8 cellular contexts compared by ENCODE assay signal in the genomic region with DNA sequence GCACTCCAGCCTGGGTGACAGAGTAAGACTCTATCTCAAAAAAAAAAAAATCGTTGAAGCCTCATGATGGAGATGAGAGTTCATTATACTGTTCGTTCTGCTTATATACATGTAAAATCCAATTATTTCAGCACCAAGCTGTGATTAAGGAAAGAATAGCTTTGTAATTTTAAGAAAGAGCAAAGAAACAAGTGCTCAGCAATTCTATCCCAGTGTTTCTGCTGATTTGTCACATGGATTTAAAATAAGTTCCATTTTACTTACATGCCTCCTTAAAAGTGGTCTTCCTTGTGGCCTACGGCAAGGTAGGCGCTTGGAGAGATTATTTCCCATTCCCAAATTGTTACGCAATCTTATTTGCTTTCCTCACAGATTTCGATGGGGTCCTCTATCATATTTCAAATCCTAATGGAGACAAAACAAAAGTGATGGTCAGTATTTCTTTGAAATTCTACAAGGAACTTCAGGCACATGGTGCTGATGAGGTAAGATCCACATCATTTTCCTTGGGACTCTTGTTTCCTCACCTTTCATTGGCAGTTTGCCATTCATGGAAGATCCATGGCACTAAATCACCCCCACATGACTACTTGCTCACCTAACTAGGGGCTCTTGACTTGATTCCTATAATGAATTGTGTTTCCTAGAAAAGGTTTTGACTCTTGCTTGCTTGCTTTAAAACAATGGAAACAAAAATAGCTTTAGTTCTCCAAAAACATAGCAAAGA. TPM values are rescaled to one million over a fixed set of nuclear protein-coding genes. Genes with fewer than 3 reads are reported as not detected.
DNase-seq lines count a peak whose midpoint lies in the region; ATAC-seq, FAIRE-seq and TF ChIP-seq lines count a peak whose summit lies in the region.

No MANE protein-coding gene starts in this region.

- H3K79me1 ChIP-seq in mesendoderm (ENCODE audit: low read length): peaks cover 14% of the 10 kb centered on the region

- H3K4me2 ChIP-seq in mesendoderm (ENCODE audit: low read length): no peak overlapping the region

- peak overlapping the region; percentile 76 for H3K4me3 Mint-ChIP-seq in T-helper 2 cell treated with Interferon-gamma antibody and Interleukin-4, amounts not matched to agents 5 μg/mL and 100 μg/mL, for 36 hours
- peak overlapping the region; percentile 56 for H3K4me3 Mint-ChIP-seq in T-helper 17 cell

- no peak overlapping the region for H2BK5ac ChIP-seq in mesendoderm (ENCODE audit: low read length)

- intact Hi-C loops in stomach (cut with DNase I; ENCODE audit: low total_unique reads): no loop called here

- H3K27ac Mint-ChIP-seq in T-helper 2 cell treated with Interferon-gamma antibody and Interleukin-4, amounts not matched to agents 5 μg/mL and 100 μg/mL, for 36 hours: peak overlapping the region; percentile 90
- H3K27ac Mint-ChIP-seq in T-helper 17 cell: peak overlapping the region; percentile 98

- H3K56ac ChIP-seq in mesendoderm (ENCODE audit: low read length): no peak overlapping the region

- H3K18ac ChIP-seq in mesendoderm (ENCODE audit: low read length): no peak overlapping the region

- no peak for DNase-seq in T-helper 2 cell treated with Interferon-gamma antibody and Interleukin-4, amounts not matched to agents 5 μg/mL and 100 μg/mL, for 36 hours (ENCODE audit: low spot score)
- DNase-seq in T-helper 2 cell (no peak), T-helper 17 cell (no peak), fibroblast of mammary gland (ENCODE audit: low read depth) (peak; percentile 33), stomach (no peak), urothelium cell line (ENCODE audit: low spot score) (no peak), mesendoderm (no peak)
- DNase-seq in stimulated activated naive CD4-positive, alpha-beta T cell (lab: John Stamatoyannopoulos, UW): no peak

- H3K27ac ChIP-seq in stomach (peak overlapping the region; percentile 34 to 82 (median 70)), mesendoderm (ENCODE audit: low read depth, low read length) (no peak overlapping the region)

- H3K4me3 ChIP-seq in fibroblast of mammary gland (ENCODE audit: control insufficient read depth, low read depth, low read length): no peak overlapping the region
- no peak overlapping the region for H3K4me3 ChIP-seq in stomach
- no peak overlapping the region for H3K4me3 ChIP-seq in mesendoderm (ENCODE audit: low read length)

- no peak for TF ChIP-seq CTCF in fibroblast of mammary gland (conservative IDR thresholded peaks at IDR 0.05; ENCODE audit: control insufficient read depth, insufficient read depth, low read depth, low read length)
- TF ChIP-seq CTCF in stomach (IDR thresholded peaks at IDR 0.05): no peak

- H3K4ac ChIP-seq in mesendoderm (ENCODE audit: low read depth, low read length): no peak overlapping the region

- TF ChIP-seq POLR2A in stomach (IDR thresholded peaks at IDR 0.05): no peak

- H3K9ac ChIP-seq in mesendoderm (ENCODE audit: low read length): no peak overlapping the region

- peaks cover 70% of the 10 kb centered on the region for H3K4me1 Mint-ChIP-seq in T-helper 2 cell treated with Interferon-gamma antibody and Interleukin-4, amounts not matched to agents 5 μg/mL and 100 μg/mL, for 36 hours (ENCODE audit: low read depth)
- peaks cover 42% of the 10 kb centered on the region for H3K4me1 Mint-ChIP-seq in T-helper 17 cell

- H3K9me3 ChIP-seq in T-helper 17 cell (ENCODE audit: control insufficient read depth, low read length, poor library complexity, severe bottlenecking): no peaks in the 10 kb centered on the region
- H3K9me3 ChIP-seq in stomach: no peaks in the 10 kb centered on the region

- H4K8ac ChIP-seq in mesendoderm (ENCODE audit: low read depth, low read length): no peak overlapping the region

- no peak overlapping the region for H4K5ac ChIP-seq in mesendoderm (ENCODE audit: low read length)

- H3K27me3 ChIP-seq in stomach (no peaks in the 10 kb centered on the region), mesendoderm (ENCODE audit: insufficient read depth, low read length, poor library complexity) (no peaks in the 10 kb centered on the region)

- no peak overlapping the region for H2BK120ac ChIP-seq in mesendoderm (ENCODE audit: low read depth, low read length)

- no peak for TF ChIP-seq EP300 in stomach (IDR thresholded peaks at IDR 0.05)

- H3K4me1 ChIP-seq in stomach (peaks cover 28 to 96% (median 71%) of the 10 kb centered on the region in 4 donors), mesendoderm (ENCODE audit: control insufficient read depth, low read depth, low read length) (no peaks in the 10 kb centered on the region)

- H3K27me3 Mint-ChIP-seq in T-helper 2 cell treated with Interferon-gamma antibody and Interleukin-4, amounts not matched to agents 5 μg/mL and 100 μg/mL, for 36 hours (ENCODE audit: low read depth): no peaks in the 10 kb centered on the region
- H3K27me3 Mint-ChIP-seq in T-helper 17 cell: no peaks in the 10 kb centered on the region

- FAIRE-seq in urothelium cell line (lab: Jason Lieb, UNC): no peak

- H3K36me3 ChIP-seq in stomach: peaks cover 30 to 96% (median 87%) of the 10 kb centered on the region in 4 donors
- H3K36me3 ChIP-seq in mesendoderm (ENCODE audit: control insufficient read depth, insufficient read depth, low read length): peaks cover 13% of the 10 kb centered on the region

- peaks cover 19% of the 10 kb centered on the region for H3K79me2 ChIP-seq in mesendoderm (ENCODE audit: control insufficient read depth, insufficient read depth, low read length)

- no peak overlapping the region for H2AK5ac ChIP-seq in mesendoderm (ENCODE audit: low read length)

- no peak overlapping the region for H3K23ac ChIP-seq in mesendoderm (ENCODE audit: low read length)

- H3K36me3 Mint-ChIP-seq in T-helper 2 cell treated with Interferon-gamma antibody and Interleukin-4, amounts not matched to agents 5 μg/mL and 100 μg/mL, for 36 hours (ENCODE audit: low read depth): peaks cover 88% of the 10 kb centered on the region
- peaks cover 7% of the 10 kb centered on the region for H3K36me3 Mint-ChIP-seq in T-helper 17 cell (ENCODE audit: low read depth)

- WGBS in stomach, 5 donors: 70 to 78% (median 74%) methylated on average over 6 of the region's 6 CpGs
- WGBS in mesendoderm (ENCODE audit: extremely low coverage, insufficient coverage, low lambda C conversion rate): no CpG with 5 or more reads among the region's 6 CpGs

- no peak overlapping the region for H2BK15ac ChIP-seq in mesendoderm (replicated peaks; ENCODE audit: low read depth)

- ATAC-seq in T-helper 17 cell: no peak

- H3K9me3 Mint-ChIP-seq in T-helper 2 cell treated with Interferon-gamma antibody and Interleukin-4, amounts not matched to agents 5 μg/mL and 100 μg/mL, for 36 hours: no peaks in the 10 kb centered on the region

RNA-seq across cellular contexts. Expression of gene ARPC2, which starts 11.5 kb away (rescaled TPM):
- total RNA-seq in T-helper 17 cell (100 to 1,000 TPM; 424 to 467 TPM), stomach (100 to 1,000 TPM in 4 of 5 donors, 10 to 100 TPM in 1; 92.1 to 456 (median 234) TPM)
- 100 to 1,000 TPM; 188 to 384 (median 278) TPM for polyA plus RNA-seq in stomach
- polyA plus RNA-seq in mesendoderm (2013, experiment 1 of 2): 300 TPM
- polyA plus RNA-seq in mesendoderm (2013, experiment 2 of 2): 300 TPM

RNA-seq across cellular contexts. Expression of gene GPBAR1, which starts 32.3 kb away (rescaled TPM):
- total RNA-seq in T-helper 17 cell (1 to 10 TPM; 1.5 to 2.7 TPM), stomach (1 to 10 TPM in 3 of 5 donors, under 1 TPM in 2; 0.45 to 4.8 (median 1.1) TPM)
- 1 to 10 TPM; 1.8 to 2.7 (median 2.6) TPM for polyA plus RNA-seq in stomach
- 0.10 TPM for polyA plus RNA-seq in mesendoderm (2013, experiment 1 of 2)
- 0.13 TPM for polyA plus RNA-seq in mesendoderm (2013, experiment 2 of 2)

RNA-seq across cellular contexts. Expression of gene AAMP, which starts 41.4 kb away (rescaled TPM):
- total RNA-seq in T-helper 17 cell (10 to 100 TPM; 46.8 to 47.0 TPM), stomach (100 to 1,000 TPM in 4 of 5 donors, 10 to 100 TPM in 1; 82.6 to 218 (median 173) TPM)
- polyA plus RNA-seq in stomach: 100 to 1,000 TPM in 1 of 3 donors, 10 to 100 TPM in 2; 85.9 to 183 (median 88.9) TPM
- 63.9 TPM for polyA plus RNA-seq in mesendoderm (2013, experiment 1 of 2)
- polyA plus RNA-seq in mesendoderm (2013, experiment 2 of 2): 62.4 TPM

RNA-seq across cellular contexts. Expression of gene PNKD, which starts 41.8 kb away (rescaled TPM):
- 10 to 100 TPM; 21.1 to 31.2 TPM for total RNA-seq in T-helper 17 cell
- 100 to 1,000 TPM in 2 of 5 donors, 10 to 100 TPM in 3; 35.1 to 121 (median 76.9) TPM for total RNA-seq in stomach
- 100 to 1,000 TPM; 114 to 116 (median 114) TPM for polyA plus RNA-seq in stomach
- 36.7 TPM for polyA plus RNA-seq in mesendoderm (2013, experiment 1 of 2)
- polyA plus RNA-seq in mesendoderm (2013, experiment 2 of 2): 36.3 TPM
